Comparison of ENCODE assay signal across 9 cellular contexts in the genomic region with DNA sequence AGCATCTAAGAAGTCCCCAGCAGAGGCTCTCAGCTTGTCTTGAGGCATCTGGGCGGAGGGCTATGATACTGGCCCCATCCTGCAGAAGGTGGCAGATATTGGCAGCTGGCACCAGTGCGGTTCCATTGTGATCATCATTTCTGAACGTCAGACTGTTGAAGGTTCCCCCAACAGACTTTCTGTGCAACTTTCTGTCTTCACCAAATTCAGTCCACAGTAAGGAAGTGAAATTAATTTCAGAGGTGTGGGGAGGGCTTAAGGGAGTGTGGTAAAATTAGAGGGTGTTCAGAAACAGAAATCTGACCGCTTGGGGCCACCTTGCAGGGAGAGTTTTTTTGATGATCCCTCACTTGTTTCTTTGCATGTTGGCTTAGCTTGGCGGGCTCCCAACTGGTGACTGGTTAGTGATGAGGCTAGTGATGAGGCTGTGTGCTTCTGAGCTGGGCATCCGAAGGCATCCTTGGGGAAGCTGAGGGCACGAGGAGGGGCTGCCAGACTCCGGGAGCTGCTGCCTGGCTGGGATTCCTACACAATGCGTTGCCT. TPM values are rescaled to one million over a fixed set of nuclear protein-coding genes. Genes with fewer than 3 reads are reported as not detected.
A peak's percentile ranks its signal among the peaks of the same experiment; 100 is the strongest.
DNase-seq lines count a peak whose midpoint lies in the region; ATAC-seq and TF ChIP-seq lines count a peak whose summit lies in the region.
"Had no signal": no experiment of that assay in that cellular context is flagged by ENCODE, and none has a peak within 500 bp of the region (broad histone marks: within the 10 kb centered on the region; RNA-seq: fewer than 3 reads in every experiment).

A gene with protein sequence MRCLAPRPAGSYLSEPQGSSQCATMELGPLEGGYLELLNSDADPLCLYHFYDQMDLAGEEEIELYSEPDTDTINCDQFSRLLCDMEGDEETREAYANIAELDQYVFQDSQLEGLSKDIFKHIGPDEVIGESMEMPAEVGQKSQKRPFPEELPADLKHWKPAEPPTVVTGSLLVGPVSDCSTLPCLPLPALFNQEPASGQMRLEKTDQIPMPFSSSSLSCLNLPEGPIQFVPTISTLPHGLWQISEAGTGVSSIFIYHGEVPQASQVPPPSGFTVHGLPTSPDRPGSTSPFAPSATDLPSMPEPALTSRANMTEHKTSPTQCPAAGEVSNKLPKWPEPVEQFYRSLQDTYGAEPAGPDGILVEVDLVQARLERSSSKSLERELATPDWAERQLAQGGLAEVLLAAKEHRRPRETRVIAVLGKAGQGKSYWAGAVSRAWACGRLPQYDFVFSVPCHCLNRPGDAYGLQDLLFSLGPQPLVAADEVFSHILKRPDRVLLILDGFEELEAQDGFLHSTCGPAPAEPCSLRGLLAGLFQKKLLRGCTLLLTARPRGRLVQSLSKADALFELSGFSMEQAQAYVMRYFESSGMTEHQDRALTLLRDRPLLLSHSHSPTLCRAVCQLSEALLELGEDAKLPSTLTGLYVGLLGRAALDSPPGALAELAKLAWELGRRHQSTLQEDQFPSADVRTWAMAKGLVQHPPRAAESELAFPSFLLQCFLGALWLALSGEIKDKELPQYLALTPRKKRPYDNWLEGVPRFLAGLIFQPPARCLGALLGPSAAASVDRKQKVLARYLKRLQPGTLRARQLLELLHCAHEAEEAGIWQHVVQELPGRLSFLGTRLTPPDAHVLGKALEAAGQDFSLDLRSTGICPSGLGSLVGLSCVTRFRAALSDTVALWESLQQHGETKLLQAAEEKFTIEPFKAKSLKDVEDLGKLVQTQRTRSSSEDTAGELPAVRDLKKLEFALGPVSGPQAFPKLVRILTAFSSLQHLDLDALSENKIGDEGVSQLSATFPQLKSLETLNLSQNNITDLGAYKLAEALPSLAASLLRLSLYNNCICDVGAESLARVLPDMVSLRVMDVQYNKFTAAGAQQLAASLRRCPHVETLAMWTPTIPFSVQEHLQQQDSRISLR (plus strand): TSS at position 404 of the 543 bp plus-strand sequence. CDS start 129 bp downstream, at position 533.

- ATAC-seq in GM18909 (IDR thresholded peaks at IDR 0.05; ENCODE audit: poor library complexity, unreplicated experiment) (peak; percentile 60), HG03060 (IDR thresholded peaks at IDR 0.05; ENCODE audit: low read depth, unreplicated experiment) (peak; percentile 56)
- ATAC-seq in activated naive CD8-positive, alpha-beta T cell treated with anti-CD3 and anti-CD28 coated beads, Interleukin-2, amount 10 ng/mL, durations not matched to agents 7 days and 5 days (ENCODE audit: low read depth): peak; percentile 64

- H3F3A ChIP-seq in PC-9 (ENCODE audit: insufficient read depth, low read depth): no peaks in the 10 kb centered on the region

- peaks cover 26% of the 10 kb centered on the region for H3K27me3 ChIP-seq in PC-9 (ENCODE audit: insufficient read depth, low read depth)

- H3K4me1 ChIP-seq in PC-9 (replicated peaks; ENCODE audit: insufficient read depth): peaks cover 3% of the 10 kb centered on the region
- H3K4me1 ChIP-seq: parathyroid adenoma had no signal

- H3K36me3 Mint-ChIP-seq in activated naive CD8-positive, alpha-beta T cell treated with anti-CD3 and anti-CD28 coated beads, Interleukin-2, amount 10 ng/mL, durations not matched to agents 7 days and 5 days: peaks cover 1% of the 10 kb centered on the region

- DNase-seq in AML-193 (lab: John Stamatoyannopoulos, UW) (peak; percentile 44 to 59), PC-9 (peak; percentile 68 to 72), iPS-NIHi11 (ENCODE audit: low spot score) (peak; percentile 58), T-helper 9 cell (no peak)
- peak; percentile 61 for DNase-seq in activated naive CD8-positive, alpha-beta T cell treated with anti-CD3 and anti-CD28 coated beads, Interleukin-2, amount 10 ng/mL, durations not matched to agents 7 days and 5 days
- peak; percentile 55 for DNase-seq in stimulated activated CD8-positive, alpha-beta memory T cell treated with anti-CD3 and anti-CD28 coated beads, Interleukin-4, amount 100 ng/mL, for 24 hours (ENCODE audit: low read depth)

- CTCF ChIA-PET in PC-9 (lab: Charles Lee): interaction anchor here (0.7 kb wide), 2 partner anchors 112 to 116 kb away, joined by 3 read pairs; no protein-coding TSS in a partner anchor

- no peaks in the 10 kb centered on the region for H3K9me3 Mint-ChIP-seq in activated naive CD8-positive, alpha-beta T cell treated with anti-CD3 and anti-CD28 coated beads, Interleukin-2, amount 10 ng/mL, durations not matched to agents 7 days and 5 days

- H3K4me3 Mint-ChIP-seq in activated naive CD8-positive, alpha-beta T cell treated with anti-CD3 and anti-CD28 coated beads, Interleukin-2, amount 10 ng/mL, durations not matched to agents 7 days and 5 days: peak within 1 kb of the TSS; percentile 97

- intact Hi-C loops in PC-9 (cut with micrococcal nuclease; ENCODE audit: unreplicated experiment): loop anchor here (1.0 to 5.0 kb wide), 2 partner anchors 135 to 260 kb away; a partner anchor contains a TSS

- H2AFZ ChIP-seq in PC-9: no peak within 1 kb of the TSS

- POLR2A ChIA-PET in PC-9 (lab: Charles Lee; ENCODE audit: unreplicated experiment): interaction anchor here (0.6 kb wide), 1 partner anchor 65 kb away, joined by 5 read pairs; a partner anchor contains a TSS
- POLR2A ChIA-PET in activated naive CD8-positive, alpha-beta T cell treated with anti-CD3 and anti-CD28 coated beads, Interleukin-2, amount 10 ng/mL, durations not matched to agents 7 days and 5 days (lab: Charles Lee): interaction anchor here (1.2 to 3.4 kb wide), 3 partner anchors 56 to 136 kb away, joined by 3 to 17 read pairs (median 4); a partner anchor contains a TSS

- BruUV-seq in PC-9 (replicated peaks; lab: Mats Ljungman, UMichigan): no TSS peak

- H3K4me1 Mint-ChIP-seq in activated naive CD8-positive, alpha-beta T cell treated with anti-CD3 and anti-CD28 coated beads, Interleukin-2, amount 10 ng/mL, durations not matched to agents 7 days and 5 days: peaks cover 67% of the 10 kb centered on the region

- H3K27ac ChIP-seq in PC-9: no peak within 1 kb of the TSS
- H3K27ac ChIP-seq: parathyroid adenoma had no signal

- no peak for TF ChIP-seq CTCF in PC-9 (conservative IDR thresholded peaks at IDR 0.05)

- no peaks in the 10 kb centered on the region for H3K36me3 ChIP-seq in PC-9 (ENCODE audit: low read depth)

- H4K20me1 ChIP-seq in PC-9 (ENCODE audit: insufficient read depth): no peaks in the 10 kb centered on the region

- H3K9me3 ChIP-seq in PC-9 (ENCODE audit: insufficient read depth, low read depth): no peaks in the 10 kb centered on the region

- no peak within 1 kb of the TSS for H3K4me3 ChIP-seq in PC-9

- H3K79me2 ChIP-seq in PC-9 (ENCODE audit: low read depth): no peaks in the 10 kb centered on the region
- H3K79me2 ChIP-seq: parathyroid adenoma had no signal

- no peaks in the 10 kb centered on the region for H3K9me2 ChIP-seq in PC-9 (ENCODE audit: insufficient read depth)

- H3K4me2 ChIP-seq in PC-9: no peak within 1 kb of the TSS

- peak within 1 kb of the TSS; percentile 53 for H3K27ac Mint-ChIP-seq in activated naive CD8-positive, alpha-beta T cell treated with anti-CD3 and anti-CD28 coated beads, Interleukin-2, amount 10 ng/mL, durations not matched to agents 7 days and 5 days

- H3K27me3 Mint-ChIP-seq in activated naive CD8-positive, alpha-beta T cell treated with anti-CD3 and anti-CD28 coated beads, Interleukin-2, amount 10 ng/mL, durations not matched to agents 7 days and 5 days: peaks cover 47% of the 10 kb centered on the region

RNA-seq across cellular contexts. Expression of the gene that starts here (rescaled TPM):
- 1.2 and 1.7 TPM in 2 replicates for total RNA-seq in PC-9 (2021)
- total RNA-seq in activated naive CD8-positive, alpha-beta T cell treated with anti-CD3 and anti-CD28 coated beads, Interleukin-2, amount 10 ng/mL, durations not matched to agents 7 days and 5 days: 10 to 100 TPM; 12.6 to 13.1 TPM
